In genomic region chr3:193812791-193813505, GRCh38 we compare ENCODE assay signal across 1 cellular context.
TF ChIP-seq lines count a peak whose summit lies in the region.

No MANE protein-coding gene starts in this region.

TF ChIP-seq in GM23338, 12 proteins besides CTCF, POLR2A, EP300 and RAD21 (continued from another document):
- TF ChIP-seq, protein P1, sequence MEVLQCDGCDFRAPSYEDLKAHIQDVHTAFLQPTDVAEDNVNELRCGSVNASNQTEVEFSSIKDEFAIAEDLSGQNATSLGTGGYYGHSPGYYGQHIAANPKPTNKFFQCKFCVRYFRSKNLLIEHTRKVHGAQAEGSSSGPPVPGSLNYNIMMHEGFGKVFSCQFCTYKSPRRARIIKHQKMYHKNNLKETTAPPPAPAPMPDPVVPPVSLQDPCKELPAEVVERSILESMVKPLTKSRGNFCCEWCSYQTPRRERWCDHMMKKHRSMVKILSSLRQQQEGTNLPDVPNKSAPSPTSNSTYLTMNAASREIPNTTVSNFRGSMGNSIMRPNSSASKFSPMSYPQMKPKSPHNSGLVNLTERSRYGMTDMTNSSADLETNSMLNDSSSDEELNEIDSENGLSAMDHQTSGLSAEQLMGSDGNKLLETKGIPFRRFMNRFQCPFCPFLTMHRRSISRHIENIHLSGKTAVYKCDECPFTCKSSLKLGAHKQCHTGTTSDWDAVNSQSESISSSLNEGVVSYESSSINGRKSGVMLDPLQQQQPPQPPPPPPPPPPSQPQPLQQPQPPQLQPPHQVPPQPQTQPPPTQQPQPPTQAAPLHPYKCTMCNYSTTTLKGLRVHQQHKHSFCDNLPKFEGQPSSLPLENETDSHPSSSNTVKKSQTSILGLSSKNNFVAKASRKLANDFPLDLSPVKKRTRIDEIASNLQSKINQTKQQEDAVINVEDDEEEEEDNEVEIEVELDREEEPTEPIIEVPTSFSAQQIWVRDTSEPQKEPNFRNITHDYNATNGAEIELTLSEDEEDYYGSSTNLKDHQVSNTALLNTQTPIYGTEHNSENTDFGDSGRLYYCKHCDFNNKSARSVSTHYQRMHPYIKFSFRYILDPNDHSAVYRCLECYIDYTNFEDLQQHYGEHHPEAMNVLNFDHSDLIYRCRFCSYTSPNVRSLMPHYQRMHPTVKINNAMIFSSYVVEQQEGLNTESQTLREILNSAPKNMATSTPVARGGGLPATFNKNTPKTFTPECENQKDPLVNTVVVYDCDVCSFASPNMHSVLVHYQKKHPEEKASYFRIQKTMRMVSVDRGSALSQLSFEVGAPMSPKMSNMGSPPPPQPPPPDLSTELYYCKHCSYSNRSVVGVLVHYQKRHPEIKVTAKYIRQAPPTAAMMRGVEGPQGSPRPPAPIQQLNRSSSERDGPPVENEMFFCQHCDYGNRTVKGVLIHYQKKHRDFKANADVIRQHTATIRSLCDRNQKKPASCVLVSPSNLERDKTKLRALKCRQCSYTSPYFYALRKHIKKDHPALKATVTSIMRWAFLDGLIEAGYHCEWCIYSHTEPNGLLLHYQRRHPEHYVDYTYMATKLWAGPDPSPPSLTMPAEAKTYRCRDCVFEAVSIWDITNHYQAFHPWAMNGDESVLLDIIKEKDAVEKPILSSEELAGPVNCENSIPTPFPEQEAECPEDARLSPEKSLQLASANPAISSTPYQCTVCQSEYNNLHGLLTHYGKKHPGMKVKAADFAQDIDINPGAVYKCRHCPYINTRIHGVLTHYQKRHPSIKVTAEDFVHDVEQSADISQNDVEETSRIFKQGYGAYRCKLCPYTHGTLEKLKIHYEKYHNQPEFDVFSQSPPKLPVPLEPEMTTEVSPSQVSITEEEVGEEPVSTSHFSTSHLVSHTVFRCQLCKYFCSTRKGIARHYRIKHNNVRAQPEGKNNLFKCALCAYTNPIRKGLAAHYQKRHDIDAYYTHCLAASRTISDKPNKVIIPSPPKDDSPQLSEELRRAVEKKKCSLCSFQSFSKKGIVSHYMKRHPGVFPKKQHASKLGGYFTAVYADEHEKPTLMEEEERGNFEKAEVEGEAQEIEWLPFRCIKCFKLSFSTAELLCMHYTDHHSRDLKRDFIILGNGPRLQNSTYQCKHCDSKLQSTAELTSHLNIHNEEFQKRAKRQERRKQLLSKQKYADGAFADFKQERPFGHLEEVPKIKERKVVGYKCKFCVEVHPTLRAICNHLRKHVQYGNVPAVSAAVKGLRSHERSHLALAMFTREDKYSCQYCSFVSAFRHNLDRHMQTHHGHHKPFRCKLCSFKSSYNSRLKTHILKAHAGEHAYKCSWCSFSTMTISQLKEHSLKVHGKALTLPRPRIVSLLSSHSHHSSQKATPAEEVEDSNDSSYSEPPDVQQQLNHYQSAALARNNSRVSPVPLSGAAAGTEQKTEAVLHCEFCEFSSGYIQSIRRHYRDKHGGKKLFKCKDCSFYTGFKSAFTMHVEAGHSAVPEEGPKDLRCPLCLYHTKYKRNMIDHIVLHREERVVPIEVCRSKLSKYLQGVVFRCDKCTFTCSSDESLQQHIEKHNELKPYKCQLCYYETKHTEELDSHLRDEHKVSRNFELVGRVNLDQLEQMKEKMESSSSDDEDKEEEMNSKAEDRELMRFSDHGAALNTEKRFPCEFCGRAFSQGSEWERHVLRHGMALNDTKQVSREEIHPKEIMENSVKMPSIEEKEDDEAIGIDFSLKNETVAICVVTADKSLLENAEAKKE (CRISPR knock-in tag; IDR thresholded peaks at IDR 0.05) = peak; percentile 36; the same call in 1 of the 2 replicates
- TF ChIP-seq JUNB (IDR thresholded peaks at IDR 0.05; ENCODE audit: unreplicated experiment) (no peak), STAT1 (IDR thresholded peaks at IDR 0.05; ENCODE audit: unreplicated experiment) (no peak), CREB1 (CRISPR knock-in tag; IDR thresholded peaks at IDR 0.05; ENCODE audit: low read depth) (peak; percentile 50; the same call in 1 of the 2 replicates), ZNF114 (CRISPR knock-in tag; IDR thresholded peaks at IDR 0.05) (no peak; the same call in 1 of the 2 replicates)
